ENCODE assay signal across 22 cellular contexts in genomic region chr14:89259951-89260350, GRCh38.
DNase-seq lines count a peak whose midpoint lies in the region; TF ChIP-seq lines count a peak whose summit lies in the region.
"Had no signal": no experiment of that assay in that cellular context is flagged by ENCODE, and none has a peak within 500 bp of the region (broad histone marks: within the 10 kb centered on the region; RNA-seq: fewer than 3 reads in every experiment).

No MANE protein-coding gene starts in this region.

- H3K9ac ChIP-seq in H9 (ENCODE audit: extremely low read depth, insufficient read length, low read length): no peak overlapping the region
- H3K9ac ChIP-seq: BLaER1 had no signal

- H3K4me1 Mint-ChIP-seq in H9: peaks cover 7% of the 10 kb centered on the region in 2 experiments
- H3K4me1 Mint-ChIP-seq in dendritic cell treated with granulocyte-macrophage colony-stimulating factor and Interleukin-4, amounts not matched to agents 40 ng/mL and 50 ng/mL, for 4 days (ENCODE audit: low read depth): peaks cover 34% of the 10 kb centered on the region

- H3K27ac Mint-ChIP-seq in H9: peak overlapping the region; percentile 21 to 73 (median 48); a peak in 6 of 7 replicates
- H3K27ac Mint-ChIP-seq in dendritic cell treated with granulocyte-macrophage colony-stimulating factor and Interleukin-4, amounts not matched to agents 40 ng/mL and 50 ng/mL, for 4 days: peak overlapping the region; percentile 1
- H3K27ac Mint-ChIP-seq: CD4-positive, CD25-positive, alpha-beta regulatory T cell had no signal

- H3K4me1 ChIP-seq in H9 (ENCODE audit: insufficient read depth, low read length): no peaks in the 10 kb centered on the region
- H3K4me1 ChIP-seq in tibial artery: peaks cover 0 to 67% (median 18%) of the 10 kb centered on the region in 4 donors
- no peaks in the 10 kb centered on the region for H3K4me1 ChIP-seq in uterus

- peaks cover 12 to 34% (median 21%) of the 10 kb centered on the region in 3 experiments; a peak in 6 of 7 replicates for H3K36me3 Mint-ChIP-seq in H9 (ENCODE audit: insufficient read depth in 1 of 3, low read depth in 3 of 3)
- peaks cover 40% of the 10 kb centered on the region for H3K36me3 Mint-ChIP-seq in dendritic cell treated with granulocyte-macrophage colony-stimulating factor and Interleukin-4, amounts not matched to agents 40 ng/mL and 50 ng/mL, for 4 days (ENCODE audit: low read depth)

- H3K23ac ChIP-seq in H9 (ENCODE audit: insufficient read length, low read depth, low read length): no peak overlapping the region

- no peak overlapping the region for H2BK12ac ChIP-seq in H9 (ENCODE audit: insufficient read length, low read depth, low read length)

- H2BK20ac ChIP-seq in H9 (ENCODE audit: low read depth, low read length, poor library complexity, severe bottlenecking): no peak overlapping the region

- no CpG with 5 or more reads among the region's 10 CpGs for WGBS in H9 (ENCODE audit: extremely low coverage, insufficient read length, low lambda C conversion rate)

- intact Hi-C loops in dendritic cell treated with granulocyte-macrophage colony-stimulating factor and Interleukin-4, amounts not matched to agents 40 ng/mL and 50 ng/mL, for 4 days (cut with micrococcal nuclease): no loop called here
- intact Hi-C loops in tibial artery (cut with DNase I; ENCODE audit: low total_unique reads) (no loop called here), uterus (cut with DNase I; ENCODE audit: low total_unique reads) (no loop called here)

- peaks cover 6% of the 10 kb centered on the region for H3K79me1 ChIP-seq in H9 (ENCODE audit: insufficient read depth, low read depth, low read length, poor library complexity, severe bottlenecking)

- H4K20me1 ChIP-seq in H9 (ENCODE audit: control insufficient read depth, insufficient read depth, insufficient read length): no peaks in the 10 kb centered on the region

- H3K36me3 ChIP-seq in tibial artery: no peaks in the 10 kb centered on the region
- no peaks in the 10 kb centered on the region for H3K36me3 ChIP-seq in uterus

- TF ChIP-seq CTCF in H9 (conservative IDR thresholded peaks at IDR 0.05): no peak
- TF ChIP-seq CTCF in tibial artery (IDR thresholded peaks at IDR 0.05): no peak
- no peak for TF ChIP-seq CTCF in uterus (IDR thresholded peaks at IDR 0.05)

- H4K5ac ChIP-seq in H9 (ENCODE audit: insufficient read length, low read depth, low read length): no peak overlapping the region

- TF ChIP-seq POLR2A in uterus (IDR thresholded peaks at IDR 0.05): no peak

- H4K91ac ChIP-seq in H9 (ENCODE audit: insufficient read length, low read depth, low read length): no peak overlapping the region

- H3K27ac ChIP-seq in H9 (ENCODE audit: insufficient read length, low read depth, low read length) (no peak overlapping the region), tibial artery (peak overlapping the region; percentile 24 to 49), uterus (no peak overlapping the region)

- H3T11ph ChIP-seq in H9 (ENCODE audit: low read length): no peak overlapping the region

- no peak overlapping the region; the same call in 1 of the 2 replicates for H3K14ac ChIP-seq in H9 (ENCODE audit: insufficient read depth, low read length)

- H3K4me3 ChIP-seq in tibial artery (no peak overlapping the region), uterus (no peak overlapping the region)
- H3K4me3 ChIP-seq: BLaER1, K562 had no signal

- H3K79me2 ChIP-seq in H9 (ENCODE audit: insufficient read depth, low read length): peaks cover 4% of the 10 kb centered on the region; the same call in 1 of the 2 replicates

- H2AK5ac ChIP-seq in H9 (ENCODE audit: insufficient read length, low read length): no peak overlapping the region

- no peak overlapping the region for H3K56ac ChIP-seq in H9 (ENCODE audit: insufficient read length, low read depth, low read length)

- H2BK5ac ChIP-seq in H9 (ENCODE audit: insufficient read length, low read length): no peak overlapping the region

- no peaks in the 10 kb centered on the region for H3K9me3 ChIP-seq in H9 (ENCODE audit: control insufficient read depth, low read depth, low read length)
- no peaks in the 10 kb centered on the region for H3K9me3 ChIP-seq in tibial artery
- H3K9me3 ChIP-seq in uterus: no peaks in the 10 kb centered on the region

- no peak overlapping the region for H3K4me2 ChIP-seq in H9 (ENCODE audit: insufficient read depth, insufficient read length, low read length)
- H3K4me2 ChIP-seq: BLaER1 had no signal

- H3K4me3 Mint-ChIP-seq in H9: no peak overlapping the region
- H3K4me3 Mint-ChIP-seq in dendritic cell treated with granulocyte-macrophage colony-stimulating factor and Interleukin-4, amounts not matched to agents 40 ng/mL and 50 ng/mL, for 4 days: no peak overlapping the region
- H3K4me3 Mint-ChIP-seq: CD4-positive, CD25-positive, alpha-beta regulatory T cell had no signal

- peak; percentile 13 for DNase-seq in activated CD8-positive, alpha-beta memory T cell treated with anti-CD3 and anti-CD28 coated beads for 24 hours
- DNase-seq in activated CD8-positive, alpha-beta memory T cell treated with anti-CD3 and anti-CD28 coated beads, Interleukin-2, amount 50 U/mL, for 48 hours: no peak
- DNase-seq in H9: no peak
- no peak for DNase-seq in tibial artery
- no peak for DNase-seq in NCI-H1436 treated with DMSO at 0.1 percent for 48 hours (lab: John Stamatoyannopoulos, UW)
- DNase-seq in uterus: no peak
- DNase-seq: CD4-positive, CD25-positive, alpha-beta regulatory T cell; DMS153; DND-41; H7; Kasumi-1; NCI-H1092 treated with DMSO at 0.1 percent for 48 hours; NCI-H1436; NCI-H187 treated with DMSO at 0.1 percent for 48 hours; NCI-H2107; NCI-H524; NCI-H748 treated with DMSO at 0.1 percent for 48 hours; PC-3; Right ventricle myocardium superior had no signal

- peaks cover 1% of the 10 kb centered on the region; the same call in 1 of the 2 replicates for H3K27me3 Mint-ChIP-seq in H9 (ENCODE audit: low read depth)
- H3K27me3 Mint-ChIP-seq in dendritic cell treated with granulocyte-macrophage colony-stimulating factor and Interleukin-4, amounts not matched to agents 40 ng/mL and 50 ng/mL, for 4 days: no peaks in the 10 kb centered on the region
- H3K27me3 Mint-ChIP-seq: CD4-positive, CD25-positive, alpha-beta regulatory T cell had no signal

- H2BK15ac ChIP-seq in H9 (ENCODE audit: low read depth, low read length): no peak overlapping the region

- no peak overlapping the region for H2AFZ ChIP-seq in H9 (ENCODE audit: low read length)

- H3K27me3 ChIP-seq in H9 (ENCODE audit: insufficient read depth, low read length): no peaks in the 10 kb centered on the region
- no peaks in the 10 kb centered on the region for H3K27me3 ChIP-seq in tibial artery
- H3K27me3 ChIP-seq in uterus: no peaks in the 10 kb centered on the region
- H3K27me3 ChIP-seq: BLaER1 had no signal

- H3K23me2 ChIP-seq in H9 (ENCODE audit: insufficient read length, low read depth, low read length, poor library complexity, severe bottlenecking): no peaks in the 10 kb centered on the region

- no peak overlapping the region for H2BK120ac ChIP-seq in H9 (ENCODE audit: low read depth, low read length, poor library complexity, severe bottlenecking)

- no peak overlapping the region for H4K8ac ChIP-seq in H9 (replicated peaks; ENCODE audit: insufficient read length, low read depth, low read length)

- no peak overlapping the region for H3K4ac ChIP-seq in H9 (ENCODE audit: low read depth, low read length)

- no peak overlapping the region for H3K18ac ChIP-seq in H9 (ENCODE audit: insufficient read length, low read depth, low read length)

- no peaks in the 10 kb centered on the region for H3K9me3 Mint-ChIP-seq in H9
- H3K9me3 Mint-ChIP-seq in dendritic cell treated with granulocyte-macrophage colony-stimulating factor and Interleukin-4, amounts not matched to agents 40 ng/mL and 50 ng/mL, for 4 days: no peaks in the 10 kb centered on the region

Comparison
In these comparisons a context has a peak if more than half of its experiments do, and no peak if none do; other contexts are left out.
1. H3K27ac ChIP-seq: peak in tibial artery (2 of 2); none in H9 (single experiment) and uterus (0 of 2).